In the genomic region with DNA sequence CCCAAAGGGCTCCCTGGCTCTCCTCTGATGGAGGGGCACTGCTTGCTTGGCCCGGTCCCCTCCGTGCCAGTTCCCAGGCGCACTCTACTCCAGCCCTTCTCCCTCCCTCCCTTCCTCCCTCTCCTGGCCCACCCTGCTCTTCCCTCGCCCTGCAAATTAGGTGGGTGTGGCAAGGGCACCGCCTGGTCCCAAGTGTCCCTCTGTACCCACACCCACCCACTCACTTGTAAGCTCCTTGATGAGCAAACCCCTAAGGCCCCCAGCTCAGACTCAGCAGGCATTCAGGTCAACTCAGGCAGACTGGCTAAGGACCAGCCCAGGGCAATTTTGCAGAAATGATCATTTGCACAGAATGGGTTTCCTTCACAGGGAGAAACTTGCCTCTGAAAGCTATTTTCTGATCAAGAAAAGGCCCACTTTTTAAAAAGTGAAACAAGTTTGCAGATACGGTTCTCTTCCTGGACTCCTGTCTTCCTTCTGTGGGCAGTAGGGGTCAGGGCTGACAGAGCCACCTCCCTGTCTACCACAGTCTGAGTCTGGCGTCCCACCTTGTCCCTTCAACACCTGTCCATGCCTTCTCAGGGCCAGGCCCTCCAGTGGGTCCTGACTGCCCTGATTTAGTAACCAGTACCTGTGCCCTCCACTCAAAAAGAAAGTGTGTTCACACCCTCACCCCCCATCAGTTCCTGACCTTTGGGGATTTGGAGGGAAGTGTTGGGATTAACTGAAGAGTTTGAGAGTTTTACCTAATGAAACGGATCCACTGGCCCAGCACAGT, we compare ENCODE assay signal across 2 cellular contexts.
TF ChIP-seq lines count a peak whose summit lies in the region.

No MANE protein-coding gene starts in this region.

TF ChIP-seq in GM23338, 12 proteins besides CTCF, POLR2A, EP300 and RAD21:
- TF ChIP-seq EZH2phosphoT487 (IDR thresholded peaks at IDR 0.05; ENCODE audit: unreplicated experiment) = no peak
- no peak for TF ChIP-seq STAT1 (IDR thresholded peaks at IDR 0.05; ENCODE audit: unreplicated experiment)

TF ChIP-seq in H1, 55 proteins besides CTCF, POLR2A, EP300 and RAD21:
- no peak for TF ChIP-seq KDM4A (IDR thresholded peaks at IDR 0.05; ENCODE audit: low read depth, low read length, severe bottlenecking)
- no peak for TF ChIP-seq HDAC6 (IDR thresholded peaks at IDR 0.05; ENCODE audit: low read depth, low read length)
- TF ChIP-seq BACH1 (IDR thresholded peaks at IDR 0.05; ENCODE audit: low read length) = no peak
- no peak for TF ChIP-seq HDAC2 (IDR thresholded peaks at IDR 0.05; ENCODE audit: borderline replicate concordance in 1 of 2, low read depth in 2 of 2, low read length in 2 of 2)
- TF ChIP-seq, protein P1, sequence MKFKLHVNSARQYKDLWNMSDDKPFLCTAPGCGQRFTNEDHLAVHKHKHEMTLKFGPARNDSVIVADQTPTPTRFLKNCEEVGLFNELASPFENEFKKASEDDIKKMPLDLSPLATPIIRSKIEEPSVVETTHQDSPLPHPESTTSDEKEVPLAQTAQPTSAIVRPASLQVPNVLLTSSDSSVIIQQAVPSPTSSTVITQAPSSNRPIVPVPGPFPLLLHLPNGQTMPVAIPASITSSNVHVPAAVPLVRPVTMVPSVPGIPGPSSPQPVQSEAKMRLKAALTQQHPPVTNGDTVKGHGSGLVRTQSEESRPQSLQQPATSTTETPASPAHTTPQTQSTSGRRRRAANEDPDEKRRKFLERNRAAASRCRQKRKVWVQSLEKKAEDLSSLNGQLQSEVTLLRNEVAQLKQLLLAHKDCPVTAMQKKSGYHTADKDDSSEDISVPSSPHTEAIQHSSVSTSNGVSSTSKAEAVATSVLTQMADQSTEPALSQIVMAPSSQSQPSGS (IDR thresholded peaks at IDR 0.05; ENCODE audit: low read length) = no peak
- no peak for TF ChIP-seq EZH2 (IDR thresholded peaks at IDR 0.05; ENCODE audit: low read depth, low read length, severe bottlenecking)
- no peak for TF ChIP-seq YY1 (IDR thresholded peaks at IDR 0.05; ENCODE audit: low read depth, low read length)
- TF ChIP-seq JUN (IDR thresholded peaks at IDR 0.05; ENCODE audit: low read depth, low read length) = no peak
- no peak for TF ChIP-seq TEAD4 (IDR thresholded peaks at IDR 0.05; ENCODE audit: low read depth, low read length)
- TF ChIP-seq SP2 (IDR thresholded peaks at IDR 0.05; ENCODE audit: low read length) = no peak
- no peak for TF ChIP-seq EGR1 (IDR thresholded peaks at IDR 0.05; ENCODE audit: borderline replicate concordance, low read depth, low read length)
- no peak for TF ChIP-seq SIN3A (conservative IDR thresholded peaks at IDR 0.05 in 1 of 2, IDR thresholded peaks at IDR 0.05 in 1 of 2; ENCODE audit: low read depth in 1 of 2, low read length in 2 of 2)
- TF ChIP-seq BRCA1 (IDR thresholded peaks at IDR 0.05; ENCODE audit: low read depth, low read length) = no peak
- TF ChIP-seq POU5F1 (IDR thresholded peaks at IDR 0.05; ENCODE audit: low read depth, low read length) = no peak
- TF ChIP-seq E2F6 (IDR thresholded peaks at IDR 0.05) = no peak
- no peak for TF ChIP-seq MAFK (IDR thresholded peaks at IDR 0.05; ENCODE audit: low read depth, low read length)
- no peak for TF ChIP-seq SP1 (IDR thresholded peaks at IDR 0.05; ENCODE audit: low read depth, low read length)
